ENCODE assay signal across 25 cellular contexts in the genomic region with DNA sequence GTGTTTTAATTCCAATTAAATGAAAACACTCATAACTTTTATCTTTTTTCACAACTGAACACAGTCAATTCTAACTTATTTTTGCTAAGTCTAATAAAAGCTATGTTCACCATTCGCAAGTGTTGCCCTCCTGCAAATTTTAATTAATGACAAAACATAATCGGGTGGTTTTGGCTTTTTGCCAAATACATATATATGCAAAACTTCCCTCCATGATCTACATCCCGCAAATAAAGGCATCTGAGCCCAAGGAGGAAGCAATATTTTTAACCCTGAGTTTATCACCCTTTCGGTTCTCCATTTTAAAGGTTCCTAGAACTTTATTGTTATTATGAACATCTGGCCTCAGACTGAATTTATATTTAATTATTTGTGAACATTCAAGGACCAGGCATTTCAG.
"Had no signal": no experiment of that assay in that cellular context is flagged by ENCODE, and none has a peak within 500 bp of the region (broad histone marks: within the 10 kb centered on the region; RNA-seq: fewer than 3 reads in every experiment).

No MANE protein-coding gene starts in this region.

- H3K9me3 ChIP-seq: breast epithelium, gastroesophageal sphincter, left ventricle myocardium inferior, mucosa of descending colon, right atrium auricular region, spleen, testis, transverse colon had no signal

- H3K4me3 Mint-ChIP-seq: activated CD8-positive, alpha-beta T cell treated with anti-CD3 and anti-CD28 coated beads for 36 hours; activated naive CD4-positive, alpha-beta T cell treated with anti-CD3 and anti-CD28 coated beads, Interleukin-2, amount 50 U/mL, for 24 hours; activated naive CD8-positive, alpha-beta T cell treated with anti-CD3 and anti-CD28 coated beads, Interleukin-2, amount 50 U/mL, for 24 hours; activated T-cell treated with anti-CD3 and anti-CD28 coated beads, Interleukin-2, amount 50 U/mL, for 4 hours; activated T-helper 17 cell treated with anti-CD3 and anti-CD28 coated beads, Interleukin-2, amount 50 U/mL, for 72 hours; natural killer cell treated with Interleukin-12 subunit alpha and Interleukin-12 subunit beta and Interleukin-15 and Interleukin-18, amount 100 ng/mL, for 72 hours; WTC11 had no signal

- H3K36me3 ChIP-seq: breast epithelium, gastroesophageal sphincter, left ventricle myocardium inferior, right atrium auricular region, spleen, transverse colon had no signal

- H3K4me2 ChIP-seq: hepatocyte had no signal

- H3K27ac Mint-ChIP-seq: activated CD8-positive, alpha-beta T cell treated with anti-CD3 and anti-CD28 coated beads for 36 hours; activated naive CD4-positive, alpha-beta T cell treated with anti-CD3 and anti-CD28 coated beads, Interleukin-2, amount 50 U/mL, for 24 hours; activated naive CD8-positive, alpha-beta T cell treated with anti-CD3 and anti-CD28 coated beads, Interleukin-2, amount 50 U/mL, for 24 hours; activated T-helper 17 cell treated with anti-CD3 and anti-CD28 coated beads, Interleukin-2, amount 50 U/mL, for 72 hours; WTC11 had no signal

- H3K4me3 ChIP-seq: breast epithelium, gastroesophageal sphincter, hepatocyte, left ventricle myocardium inferior, lung, mucosa of descending colon, right atrium auricular region, spleen, testis, transverse colon had no signal

- H3K36me3 Mint-ChIP-seq: activated naive CD4-positive, alpha-beta T cell treated with anti-CD3 and anti-CD28 coated beads, Interleukin-2, amount 50 U/mL, for 24 hours; natural killer cell treated with Interleukin-12 subunit alpha and Interleukin-12 subunit beta and Interleukin-15 and Interleukin-18, amount 100 ng/mL, for 72 hours; WTC11 had no signal

- H2AFZ ChIP-seq: hepatocyte had no signal

- FAIRE-seq: endothelial cell of umbilical vein had no signal

- H3K27me3 Mint-ChIP-seq: activated CD8-positive, alpha-beta T cell treated with anti-CD3 and anti-CD28 coated beads for 36 hours; activated naive CD4-positive, alpha-beta T cell treated with anti-CD3 and anti-CD28 coated beads, Interleukin-2, amount 50 U/mL, for 24 hours; activated naive CD8-positive, alpha-beta T cell treated with anti-CD3 and anti-CD28 coated beads, Interleukin-2, amount 50 U/mL, for 24 hours had no signal

- H3K4me1 ChIP-seq: breast epithelium, gastroesophageal sphincter, left ventricle myocardium inferior, right atrium auricular region, testis had no signal

- DNase-seq: activated CD4-positive, alpha-beta T cell treated with anti-CD3 and anti-CD28 coated beads for 1 hour; activated CD4-positive, alpha-beta T cell treated with anti-CD3 and anti-CD28 coated beads, Interleukin-2, amount 50 U/mL, for 1 hour; activated CD8-positive, alpha-beta T cell treated with anti-CD3 and anti-CD28 coated beads for 36 hours; activated gamma-delta T cell treated with Interleukin-2 at 50 U/mL for 16 hours; activated naive CD8-positive, alpha-beta T cell treated with anti-CD3 and anti-CD28 coated beads, Interleukin-2, amount 50 U/mL, for 24 hours; activated T-cell treated with anti-CD3 and anti-CD28 coated beads, Interleukin-2, amount 50 U/mL, for 4 hours; central memory CD4-positive, alpha-beta T cell; left ventricle myocardium inferior; mesendoderm; mucosa of descending colon; spleen; stimulated activated CD4-positive, alpha-beta T cell treated with anti-CD3 and anti-CD28 coated beads, Interleukin-2, amount 100 ng/mL, for 48 hours; stimulated activated naive CD4-positive, alpha-beta T cell treated with Interleukin-2 at 50 U/mL for 16 hours; testis; transverse colon had no signal

- H3K27ac ChIP-seq: breast epithelium, gastroesophageal sphincter, hepatocyte, left ventricle myocardium inferior, right atrium auricular region, spleen, testis, transverse colon had no signal

- ATAC-seq: activated CD8-positive, alpha-beta T cell treated with anti-CD3 and anti-CD28 coated beads for 36 hours; activated naive CD8-positive, alpha-beta T cell treated with anti-CD3 and anti-CD28 coated beads, Interleukin-2, amount 50 U/mL, for 24 hours; activated T-cell treated with anti-CD3 and anti-CD28 coated beads, Interleukin-2, amount 50 U/mL, for 4 hours; activated T-helper 17 cell treated with anti-CD3 and anti-CD28 coated beads, Interleukin-2, amount 50 U/mL, for 72 hours; gastroesophageal sphincter; mucosa of descending colon; natural killer cell treated with Interleukin-12 subunit alpha and Interleukin-12 subunit beta and Interleukin-15 and Interleukin-18, amount 100 ng/mL, for 72 hours; WTC11 had no signal

- H3K27me3 ChIP-seq: breast epithelium, gastroesophageal sphincter, hepatocyte, right atrium auricular region, testis, transverse colon had no signal

- H3K79me2 ChIP-seq: hepatocyte had no signal
